In the genomic region with DNA sequence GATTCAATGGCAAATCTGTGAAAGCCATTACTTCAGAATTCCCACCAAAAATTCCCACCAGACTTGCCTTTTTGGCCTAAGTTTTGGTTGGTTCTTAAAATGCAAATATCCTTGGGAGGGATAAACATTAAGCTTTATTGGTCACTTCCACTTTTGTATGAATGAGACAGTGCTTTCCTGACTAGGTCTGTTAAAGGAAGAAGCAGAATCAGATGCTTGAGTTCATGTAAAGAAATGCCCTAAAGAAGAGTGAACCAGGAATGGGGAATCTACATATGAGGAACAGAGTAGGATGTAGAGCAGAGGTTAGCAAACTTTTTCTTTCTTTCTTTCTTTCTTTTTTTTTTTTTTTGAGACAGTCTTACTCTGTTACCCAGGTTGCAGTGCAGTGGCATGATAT, we compare ENCODE assay signal across 22 cellular contexts.
"Had no signal": no experiment of that assay in that cellular context is flagged by ENCODE, and none has a peak within 500 bp of the region (broad histone marks: within the 10 kb centered on the region; RNA-seq: fewer than 3 reads in every experiment).

No MANE protein-coding gene starts in this region.

- H3K36me3 Mint-ChIP-seq: activated naive CD8-positive, alpha-beta T cell treated with anti-CD3 and anti-CD28 coated beads, Interleukin-2, amount 10 ng/mL, durations not matched to agents 7 days and 5 days; WTC11 had no signal

- H3K27ac Mint-ChIP-seq: activated CD8-positive, alpha-beta T cell treated with anti-CD3 and anti-CD28 coated beads, Interleukin-2, amount 10 ng/mL, durations not matched to agents 7 days and 5 days; activated naive CD8-positive, alpha-beta T cell treated with anti-CD3 and anti-CD28 coated beads, Interleukin-2, amount 10 ng/mL, durations not matched to agents 7 days and 5 days; T-helper 17 cell; WTC11 had no signal

- DNase-seq: activated CD4-positive, alpha-beta T cell treated with anti-CD3 and anti-CD28 coated beads for 48 hours; activated CD4-positive, alpha-beta T cell treated with anti-CD3 and anti-CD28 coated beads, Interleukin-2, amount 50 U/mL, for 4 hours; activated CD4-positive, CD25-positive, alpha-beta regulatory T cell treated with anti-CD3 and anti-CD28 coated beads, Interleukin-2, amount 50 U/mL, for 72 hours; activated CD8-positive, alpha-beta memory T cell treated with anti-CD3 and anti-CD28 coated beads, Interleukin-2, amount 50 U/mL, for 48 hours; activated CD8-positive, alpha-beta T cell treated with anti-CD3 and anti-CD28 coated beads, Interleukin-2, amount 10 ng/mL, durations not matched to agents 7 days and 5 days; activated naive CD4-positive, alpha-beta T cell treated with anti-CD3 and anti-CD28 coated beads, Interleukin-2, amount 50 U/mL, for 16 hours; activated naive CD8-positive, alpha-beta T cell treated with anti-CD3 and anti-CD28 coated beads, Interleukin-2, amount 10 ng/mL, durations not matched to agents 7 days and 5 days; activated T-cell treated with anti-CD3 and anti-CD28 coated beads, Interleukin-2, amount 50 U/mL, for 1 hour; aorta; central memory CD4-positive, alpha-beta T cell; MM.1S; NCI-H1092; NCI-H1417; NCI-H1694; NCI-H2029 treated with DMSO at 0.1 percent for 48 hours; NCI-H510A treated with DMSO at 0.1 percent for 48 hours; NK-92 treated with Interleukin-12 subunit alpha and Interleukin-12 subunit beta, amount 100 ng/mL, for 24 hours; PC-3; SHP77; T-helper 17 cell; T-helper 9 cell had no signal

- ATAC-seq: activated CD8-positive, alpha-beta T cell treated with anti-CD3 and anti-CD28 coated beads, Interleukin-2, amount 10 ng/mL, durations not matched to agents 7 days and 5 days; PC-3; T-helper 17 cell; WTC11 had no signal

- H3K4me3 Mint-ChIP-seq: activated CD8-positive, alpha-beta T cell treated with anti-CD3 and anti-CD28 coated beads, Interleukin-2, amount 10 ng/mL, durations not matched to agents 7 days and 5 days; activated naive CD8-positive, alpha-beta T cell treated with anti-CD3 and anti-CD28 coated beads, Interleukin-2, amount 10 ng/mL, durations not matched to agents 7 days and 5 days; T-helper 17 cell; WTC11 had no signal
